In the genomic region with DNA sequence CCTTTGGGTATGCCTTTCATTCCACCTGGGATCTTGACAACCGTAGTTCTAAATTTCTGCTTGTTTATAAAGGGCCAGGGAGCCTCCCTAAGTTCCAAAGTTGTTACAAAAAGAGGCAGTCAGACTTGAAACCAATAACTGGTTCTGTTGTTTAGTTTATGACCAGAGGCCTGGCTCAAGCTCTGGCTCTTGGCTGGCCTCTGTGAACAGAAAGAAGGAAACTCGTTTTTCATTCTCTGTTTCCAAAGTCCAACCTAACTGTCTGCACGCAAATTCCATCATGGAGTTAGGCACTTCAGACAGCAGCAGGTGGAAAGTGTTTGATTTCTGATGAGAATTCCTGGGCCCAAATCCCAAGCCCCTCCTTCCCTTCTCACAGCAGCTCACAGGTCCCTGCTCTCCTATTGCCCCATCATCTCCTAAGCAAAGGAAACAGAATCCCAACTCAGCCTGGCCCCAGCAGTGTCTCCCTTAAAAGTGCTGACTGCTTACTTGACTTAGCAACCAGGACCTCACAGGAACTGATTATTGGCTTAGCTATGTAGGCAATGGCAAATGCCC, we compare ENCODE assay signal across 23 cellular contexts. TPM values are rescaled to one million over a fixed set of nuclear protein-coding genes. Genes with fewer than 3 reads are reported as not detected.
DNase-seq lines count a peak whose midpoint lies in the region; ATAC-seq, FAIRE-seq and TF ChIP-seq lines count a peak whose summit lies in the region.
"Had no signal": no experiment of that assay in that cellular context is flagged by ENCODE, and none has a peak within 500 bp of the region (broad histone marks: within the 10 kb centered on the region; RNA-seq: fewer than 3 reads in every experiment).

No MANE protein-coding gene starts in this region.

- no peak overlapping the region for H3K9ac ChIP-seq in kidney (ENCODE audit: low read length in 2 of 2)
- H3K9ac ChIP-seq: BLaER1, GM23248 had no signal

- no peak overlapping the region for H3K4me3 ChIP-seq in gastroesophageal sphincter
- H3K4me3 ChIP-seq in esophagus squamous epithelium = no peak overlapping the region
- no peak overlapping the region for H3K4me3 ChIP-seq in kidney (ENCODE audit: low read length in 2 of 2)
- H3K4me3 ChIP-seq: BLaER1, GM23248, HAP-1 had no signal

- H3K27me3 ChIP-seq in gastroesophageal sphincter = no peaks in the 10 kb centered on the region
- no peaks in the 10 kb centered on the region for H3K27me3 ChIP-seq in esophagus squamous epithelium

- ATAC-seq in left ventricle myocardium superior = peak; percentile 25
- ATAC-seq in Right ventricle myocardium inferior = no peak
- ATAC-seq in gastroesophageal sphincter = peak; percentile 85
- ATAC-seq in sciatic nerve = peak; percentile 34

- DNase-seq in left ventricle myocardium superior = no peak
- no peak for DNase-seq in Right ventricle myocardium inferior (ENCODE audit: missing footprints)
- DNase-seq in sciatic nerve (ENCODE audit: low spot score) = no peak
- no peak for DNase-seq in iPS-NIHi11 (ENCODE audit: low spot score)
- no peak for DNase-seq in esophagus squamous epithelium (lab: John Stamatoyannopoulos, UW)
- no peak for DNase-seq in KG1 (lab: John Stamatoyannopoulos, UW)
- DNase-seq in kidney = no peak
- DNase-seq: 8988T; CD4-positive, alpha-beta memory T cell; DMS153; DMS79; GF-D8; GM23248; IMR-90 had no signal

- FAIRE-seq in kidney (lab: Jason Lieb, UNC) = no peak
- FAIRE-seq: HTR-8/SVneo had no signal

- intact Hi-C loops in left ventricle myocardium superior (cut with micrococcal nuclease) (no loop called here), Right ventricle myocardium inferior (cut with DNase I) (no loop called here), sciatic nerve (cut with DNase I) (no loop called here), esophagus squamous epithelium (cut with DNase I) (no loop called here), kidney (cut with DNase I) (no loop called here)

- no peak for TF ChIP-seq CTCF in gastroesophageal sphincter (IDR thresholded peaks at IDR 0.05)
- TF ChIP-seq CTCF in esophagus squamous epithelium (IDR thresholded peaks at IDR 0.05) = no peak
- TF ChIP-seq CTCF in kidney (IDR thresholded peaks at IDR 0.05; ENCODE audit: borderline replicate concordance, extremely low read depth, insufficient read depth) = no peak

- H3K4me1 ChIP-seq in gastroesophageal sphincter (no peaks in the 10 kb centered on the region), esophagus squamous epithelium (no peaks in the 10 kb centered on the region), kidney (ENCODE audit: control insufficient read depth in 1 of 2, insufficient read depth in 1 of 2, low read depth in 1 of 2, low read length in 2 of 2) (no peaks in the 10 kb centered on the region)
- H3K4me1 ChIP-seq: BLaER1, HAP-1 had no signal

- no peak for TF ChIP-seq EP300 in gastroesophageal sphincter (IDR thresholded peaks at IDR 0.05)

- WGBS in gastroesophageal sphincter (ENCODE audit: low coverage in 1 of 2), 2 donors = 16% methylated on average over 3 of the region's 3 CpGs; no CpG with 5 or more reads in 1 of the 2 donors
- WGBS in esophagus squamous epithelium, 2 donors = 41 to 67% methylated on average over 1 to 3 of the region's 3 CpGs

- TF ChIP-seq POLR2A in gastroesophageal sphincter (IDR thresholded peaks at IDR 0.05) (no peak), esophagus squamous epithelium (IDR thresholded peaks at IDR 0.05) (no peak)

- H3K9me3 ChIP-seq in gastroesophageal sphincter (no peaks in the 10 kb centered on the region), esophagus squamous epithelium (no peaks in the 10 kb centered on the region), kidney (ENCODE audit: control insufficient read depth in 1 of 2, low read length in 2 of 2) (no peaks in the 10 kb centered on the region)
- H3K9me3 ChIP-seq: HAP-1 had no signal

- H3K27ac ChIP-seq in gastroesophageal sphincter (no peak overlapping the region), esophagus squamous epithelium (no peak overlapping the region), kidney (ENCODE audit: low read depth in 2 of 2, low read length in 2 of 2) (no peak overlapping the region)
- H3K27ac ChIP-seq: BLaER1, GM23248 had no signal

- H3K36me3 ChIP-seq in gastroesophageal sphincter (no peaks in the 10 kb centered on the region), esophagus squamous epithelium (no peaks in the 10 kb centered on the region), kidney (ENCODE audit: control insufficient read depth in 1 of 2, insufficient read depth in 2 of 2, low read length in 2 of 2) (no peaks in the 10 kb centered on the region)
- H3K36me3 ChIP-seq: BLaER1, HAP-1 had no signal

RNA-seq across cellular contexts. Expression of a gene that starts 42.8 kb away (rescaled TPM):
- total RNA-seq in left ventricle myocardium superior (not detected), Right ventricle myocardium inferior (0.24 TPM), gastroesophageal sphincter (under 1 TPM in 1 of 4 donors, not detected in 3; 0.23 TPM), sciatic nerve (0.40 TPM), esophagus squamous epithelium (not detected), kidney (0.25 TPM)
- polyA plus RNA-seq in kidney (ENCODE audit: insufficient read depth, low read depth, low replicate concordance) = not detected
- total RNA-seq: A673; CD4-positive, alpha-beta memory T cell; Daoy; H4; IMR-90 had no signal
- polyA plus RNA-seq: AG04450; CD14-positive monocyte; CD4-positive, alpha-beta memory T cell; GM23248; IMR-90 had no signal
